Comparison of ENCODE assay signal across 17 cellular contexts in the genomic region with DNA sequence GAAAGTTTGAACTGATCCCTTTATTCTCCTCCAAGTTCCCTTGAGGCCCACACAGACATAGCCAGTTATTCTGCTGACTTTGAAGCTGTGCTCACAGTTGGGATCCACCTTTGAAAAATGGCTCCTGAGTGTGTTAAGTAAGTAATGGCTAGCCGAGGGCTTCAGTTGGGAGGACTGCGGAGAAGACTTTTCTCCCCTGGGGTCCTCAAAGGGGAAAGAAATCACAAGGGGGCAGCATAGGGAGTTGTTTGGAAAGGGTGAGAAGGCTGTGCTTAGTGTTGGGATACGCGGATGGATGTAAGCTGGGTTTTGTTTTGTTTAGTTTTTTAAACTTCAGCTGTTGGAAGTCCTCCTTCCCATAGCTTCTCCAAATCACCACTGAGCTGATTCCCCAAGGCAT. TPM values are rescaled to one million over a fixed set of nuclear protein-coding genes. Genes with fewer than 3 reads are reported as not detected.
DNase-seq lines count a peak whose midpoint lies in the region; ATAC-seq, FAIRE-seq and TF ChIP-seq lines count a peak whose summit lies in the region.
"Had no signal": no experiment of that assay in that cellular context is flagged by ENCODE, and none has a peak within 500 bp of the region (broad histone marks: within the 10 kb centered on the region; RNA-seq: fewer than 3 reads in every experiment).

No MANE protein-coding gene starts in this region.

- H3K36me3 Mint-ChIP-seq in astrocyte (ENCODE audit: low read depth, unreplicated experiment) (peaks cover 2% of the 10 kb centered on the region), nephron (ENCODE audit: low read depth) (peaks cover 9% of the 10 kb centered on the region), HFFc6 (ENCODE audit: low read depth) (no peaks in the 10 kb centered on the region)

- dilution Hi-C loops in IMR-90 (cut with HindIII; ENCODE audit: low sequenced_read_pairs, unreplicated experiment), result no loop called here

- FAIRE-seq in astrocyte (lab: Jason Lieb, UNC), result no peak
- FAIRE-seq: A204.1, GM12891, GM18507 had no signal

- no peak for TF ChIP-seq RAD21 in IMR-90 (IDR thresholded peaks at IDR 0.05; ENCODE audit: low read length)

- no peaks in the 10 kb centered on the region for H3K79me2 ChIP-seq in astrocyte (ENCODE audit: insufficient read depth, low read length)

- no peak overlapping the region for H3K23ac ChIP-seq in IMR-90 (ENCODE audit: low read depth, low read length)

- no peak overlapping the region for H4K5ac ChIP-seq in IMR-90 (ENCODE audit: low read depth, low read length)

- TF ChIP-seq POLR2A in IMR-90 (IDR thresholded peaks at IDR 0.05; ENCODE audit: low read depth, low read length), result no peak

- H2AFZ ChIP-seq in IMR-90 (replicated peaks; ENCODE audit: low read length, poor library complexity), result no peak overlapping the region
- H2AFZ ChIP-seq in astrocyte (ENCODE audit: low read depth, low read length), result no peak overlapping the region

- ATAC-seq in IMR-90 (ENCODE audit: low read depth), result peak; percentile 14; the same call in 1 of the 2 replicates

- BruUV-seq in IMR-90 (replicated peaks; lab: Mats Ljungman, UMichigan), result no TSS peak

- no peak overlapping the region for H3K27ac ChIP-seq in BLaER1 treated with 17β-estradiol and CSF1 and Interleukin-3, amounts not matched to agents 10 nM and 100 nM
- H3K27ac ChIP-seq in IMR-90 (ENCODE audit: insufficient read depth, low read length), result no peak overlapping the region
- no peak overlapping the region for H3K27ac ChIP-seq in astrocyte (ENCODE audit: low read depth, low read length)

- peaks cover 2% of the 10 kb centered on the region for H3K4me1 Mint-ChIP-seq in astrocyte (ENCODE audit: low read depth, unreplicated experiment)
- H3K4me1 Mint-ChIP-seq in nephron, result peaks cover 15% of the 10 kb centered on the region
- peaks cover 21% of the 10 kb centered on the region for H3K4me1 Mint-ChIP-seq in HFFc6 (ENCODE audit: low read depth)

- no peaks in the 10 kb centered on the region; a peak in 2 of 22 replicates for H4K20me1 ChIP-seq in BLaER1 treated with 17β-estradiol and CSF1 and Interleukin-3, amounts not matched to agents 10 nM and 100 nM
- peaks cover 14% of the 10 kb centered on the region; the same call in 1 of the 2 replicates for H4K20me1 ChIP-seq in IMR-90 (ENCODE audit: insufficient read depth, low read length)
- peaks cover 24% of the 10 kb centered on the region for H4K20me1 ChIP-seq in astrocyte (ENCODE audit: insufficient read depth, low read length)

- H4K91ac ChIP-seq in IMR-90 (ENCODE audit: insufficient read depth, low read depth, low read length), result no peak overlapping the region

- no peak overlapping the region for H3K18ac ChIP-seq in IMR-90 (ENCODE audit: low read depth, low read length)

- in situ Hi-C loops in IMR-90 (cut with MboI; ENCODE audit: low sequenced_read_pairs), result no loop called here

- H3K4me1 ChIP-seq in BLaER1 treated with 17β-estradiol and CSF1 and Interleukin-3, amounts not matched to agents 10 nM and 100 nM, result peaks cover 0 to 17% (median 8%) of the 10 kb centered on the region in 10 experiments; a peak in 9 of 20 replicates
- H3K4me1 ChIP-seq in IMR-90 (ENCODE audit: control insufficient read depth, insufficient read depth, low read length) (0 out of 2 replicates have a peak, but pooled peaks cover 2% of the 10 kb centered on the region), astrocyte (ENCODE audit: insufficient read depth, low read length) (no peaks in the 10 kb centered on the region)

- no peak overlapping the region for H3K4ac ChIP-seq in IMR-90 (ENCODE audit: low read depth, low read length)

- no peak overlapping the region for H2BK5ac ChIP-seq in IMR-90 (ENCODE audit: low read depth, low read length, poor library complexity, severe bottlenecking)

- H3K9me3 Mint-ChIP-seq in astrocyte (ENCODE audit: unreplicated experiment) (no peaks in the 10 kb centered on the region), nephron (no peaks in the 10 kb centered on the region), HFFc6 (no peaks in the 10 kb centered on the region)

- no peaks in the 10 kb centered on the region for H3K27me3 ChIP-seq in BLaER1 treated with 17β-estradiol and CSF1 and Interleukin-3, amounts not matched to agents 10 nM and 100 nM
- H3K27me3 ChIP-seq in IMR-90 (ENCODE audit: control insufficient read depth, insufficient read depth, low read length) (no peaks in the 10 kb centered on the region), astrocyte (ENCODE audit: insufficient read depth, low read length) (no peaks in the 10 kb centered on the region)

- H3K9me3 ChIP-seq in BLaER1 treated with 17β-estradiol and CSF1 and Interleukin-3, amounts not matched to agents 10 nM and 100 nM (replicated peaks in 1 of 11), result no peaks in the 10 kb centered on the region
- H3K9me3 ChIP-seq in IMR-90 (ENCODE audit: control insufficient read depth, insufficient read depth, low read length) (no peaks in the 10 kb centered on the region), astrocyte (ENCODE audit: insufficient read depth, low read depth, low read length) (no peaks in the 10 kb centered on the region)

- H3K14ac ChIP-seq in IMR-90 (replicated peaks; ENCODE audit: low read depth, low read length), result no peak overlapping the region

- H3K4me3 ChIP-seq in BLaER1 treated with 17β-estradiol and CSF1 and Interleukin-3, amounts not matched to agents 10 nM and 100 nM, result no peak overlapping the region
- H3K4me3 ChIP-seq in IMR-90 (ENCODE audit: insufficient read depth, low read depth, low read length), result no peak overlapping the region
- H3K4me3 ChIP-seq in astrocyte (ENCODE audit: insufficient read depth, low read depth, low read length), result no peak overlapping the region

- no peak overlapping the region for H2AK5ac ChIP-seq in IMR-90 (ENCODE audit: low read depth, low read length)

- CTCF ChIA-PET in IMR-90 (lab: Yijun Ruan, JAX), result no interaction called here

- no peak overlapping the region for H3K4me3 Mint-ChIP-seq in astrocyte (ENCODE audit: unreplicated experiment)
- no peak overlapping the region for H3K4me3 Mint-ChIP-seq in nephron
- no peak overlapping the region for H3K4me3 Mint-ChIP-seq in HFFc6

- TF ChIP-seq CTCF in IMR-90 (conservative IDR thresholded peaks at IDR 0.05; ENCODE audit: low read depth, low read length) (no peak), astrocyte (IDR thresholded peaks at IDR 0.05; ENCODE audit: insufficient read depth, low read depth, low read length) (no peak), nephron (IDR thresholded peaks at IDR 0.05; ENCODE audit: unreplicated experiment in 3 of 3) (no peak), HFFc6 (IDR thresholded peaks at IDR 0.05) (no peak)

- H2BK15ac ChIP-seq in IMR-90 (ENCODE audit: low read depth, low read length), result no peak overlapping the region

- intact Hi-C loops in IMR-90 (cut with micrococcal nuclease), result no loop called here

- H4K8ac ChIP-seq in IMR-90 (ENCODE audit: low read depth in 2 of 2, low read length in 2 of 2), result no peak overlapping the region

- peaks cover 36 to 39% of the 10 kb centered on the region in 2 experiments for H3K79me1 ChIP-seq in IMR-90 (ENCODE audit: low read depth in 1 of 2, low read length in 2 of 2)

- no peak overlapping the region for H2AK9ac ChIP-seq in IMR-90 (replicated peaks; ENCODE audit: low read depth, low read length, poor library complexity)

- WGBS in IMR-90 (ENCODE audit: extremely low coverage in 2 of 2, insufficient read length in 1 of 2), 2 experiments, result no CpG with 5 or more reads among the region's 4 CpGs

- H2BK120ac ChIP-seq in IMR-90 (ENCODE audit: low read depth, low read length), result no peak overlapping the region

- peak overlapping the region in 6 of 11 experiments; percentile 2 to 24 (median 8); a peak in 5 of 22 replicates for H3K4me2 ChIP-seq in BLaER1 treated with 17β-estradiol and CSF1 and Interleukin-3, amounts not matched to agents 10 nM and 100 nM
- H3K4me2 ChIP-seq in IMR-90 (ENCODE audit: low read depth, low read length), result no peak overlapping the region
- no peak overlapping the region for H3K4me2 ChIP-seq in astrocyte (ENCODE audit: low read length)

- DNase-seq in IMR-90 (no peak), astrocyte (ENCODE audit: low read depth) (no peak), SW480 (ENCODE audit: low spot score) (no peak), HFFc6 (no peak), occipital lobe (lab: John Stamatoyannopoulos, UW) (no peak)
- no peak for DNase-seq in activated T-cell treated with anti-CD3 and anti-CD28 coated beads, Interleukin-2, amount 50 U/mL, for 1 hour
- DNase-seq: C1 segment of cervical spinal cord, GF-D8, GOT3, NCI-H187, NCI-H345, RPMI8226 had no signal

- H3K9ac ChIP-seq in BLaER1 treated with 17β-estradiol and CSF1 and Interleukin-3, amounts not matched to agents 10 nM and 100 nM, result no peak overlapping the region
- H3K9ac ChIP-seq in IMR-90 (ENCODE audit: low read depth, low read length) (no peak overlapping the region), astrocyte (ENCODE audit: low read length) (no peak overlapping the region)

- no peak overlapping the region for H3K56ac ChIP-seq in IMR-90 (ENCODE audit: extremely low read depth, insufficient read depth, low read length)

- H3K36me3 ChIP-seq in BLaER1 treated with 17β-estradiol and CSF1 and Interleukin-3, amounts not matched to agents 10 nM and 100 nM, result peaks cover 0 to 25% (median 4%) of the 10 kb centered on the region in 11 experiments; a peak in 9 of 22 replicates
- H3K36me3 ChIP-seq in IMR-90 (ENCODE audit: control insufficient read depth, insufficient read depth, low read length) (no peaks in the 10 kb centered on the region; the same call in 1 of the 2 replicates), astrocyte (ENCODE audit: insufficient read depth, low read length) (no peaks in the 10 kb centered on the region)

- no peak overlapping the region for H2BK20ac ChIP-seq in IMR-90 (ENCODE audit: low read depth, low read length)

- peaks cover 3% of the 10 kb centered on the region; the same call in 1 of the 2 replicates for H3K9me1 ChIP-seq in IMR-90 (ENCODE audit: insufficient read depth, low read length)

- POLR2A ChIA-PET in IMR-90 (lab: Charles Lee; ENCODE audit: unreplicated experiment), result no interaction called here

- H3K27me3 Mint-ChIP-seq in astrocyte (ENCODE audit: low read depth, unreplicated experiment) (no peaks in the 10 kb centered on the region), nephron (ENCODE audit: low read depth) (no peaks in the 10 kb centered on the region), HFFc6 (ENCODE audit: insufficient read depth) (no peaks in the 10 kb centered on the region)

- H3K27ac Mint-ChIP-seq in astrocyte (ENCODE audit: unreplicated experiment) (peak overlapping the region; percentile 75), nephron (peak overlapping the region in 2 of 3 experiments; percentile 43 to 61), HFFc6 (no peak overlapping the region)

TF ChIP-seq in IMR-90, 13 proteins besides CTCF, POLR2A, EP300 and RAD21 (continues in another document):
- TF ChIP-seq FOS (IDR thresholded peaks at IDR 0.05; ENCODE audit: low read depth, low read length) (no peak), NFE2L2 (IDR thresholded peaks at IDR 0.05; ENCODE audit: low read depth, low read length) (no peak)

RNA-seq across cellular contexts. Expression of a gene that starts 8.3 kb away (rescaled TPM):
- total RNA-seq in IMR-90 (2012; rRNA removed), result 82.5 and 94.5 TPM in 2 replicates
- polyA plus RNA-seq in IMR-90 (2012; rRNA removed), result 35.8 and 42.6 TPM in 2 replicates
- polyA plus RNA-seq in IMR-90 (2012; cell fraction: cytosol; rRNA removed), result 31.9 and 32.3 TPM in 2 replicates
- polyA plus RNA-seq in IMR-90 (2012; cell fraction: nucleus; rRNA removed; ENCODE audit: low replicate concordance), result 12.6 and 24.0 TPM in 2 replicates
- total RNA-seq in astrocyte, result 36.9 and 48.7 TPM in 2 replicates
- total RNA-seq in HFFc6 (2021; fragmentation: NEBNext Ultra II Directional; extraction: Animal tissue kit (Norgen Biotek cat#: 25700)), result 10 to 100 TPM; 31.6 to 46.2 (median 32.9) TPM
- total RNA-seq in occipital lobe, result 20.6 TPM

Comparison
In these comparisons a context has a peak if more than half of its experiments do, and no peak if none do; other contexts are left out.
1. H3K4me2 ChIP-seq: peak in BLaER1 treated with 17β-estradiol and CSF1 and Interleukin-3, amounts not matched to agents 10 nM and 100 nM (6 of 11); none in IMR-90 (single experiment) and astrocyte (single experiment).